In genomic region chr13:107867701-107868661, GRCh38 we compare ENCODE assay signal across 7 cellular contexts.
DNase-seq lines count a peak whose midpoint lies in the region; TF ChIP-seq lines count a peak whose summit lies in the region.

No MANE protein-coding gene starts in this region.

- no peaks in the 10 kb centered on the region for H3F3A ChIP-seq in MM.1S (ENCODE audit: insufficient read depth, low read length)

- no peaks in the 10 kb centered on the region for H4K20me1 ChIP-seq in MM.1S (ENCODE audit: insufficient read depth, low read length)

- no peaks in the 10 kb centered on the region for H3K9me3 ChIP-seq in iPS-15b (ENCODE audit: control insufficient read depth, insufficient read depth, low read length)
- H3K9me3 ChIP-seq in MM.1S (replicated peaks; ENCODE audit: insufficient read depth, low read length) = no peaks in the 10 kb centered on the region

- no peak overlapping the region for H3K27ac ChIP-seq in skin epidermis
- H3K27ac ChIP-seq in MM.1S (ENCODE audit: low read length) = no peak overlapping the region
- H3K27ac ChIP-seq in RWPE1 = no peak overlapping the region

- no peak overlapping the region for H3K4me2 ChIP-seq in MM.1S (ENCODE audit: low read depth, low read length)

- H3K9ac ChIP-seq in iPS-15b (ENCODE audit: low read depth, low read length) (no peak overlapping the region), MM.1S (ENCODE audit: low read length) (no peak overlapping the region)

- H2AFZ ChIP-seq in MM.1S (ENCODE audit: low read length) = no peak overlapping the region

- no peaks in the 10 kb centered on the region for H3K9me2 ChIP-seq in MM.1S (replicated peaks; ENCODE audit: insufficient read depth, low read length)

- H3K36me3 ChIP-seq in iPS-15b (ENCODE audit: control insufficient read depth, insufficient read depth, low read length) = no peaks in the 10 kb centered on the region
- no peaks in the 10 kb centered on the region for H3K36me3 ChIP-seq in MM.1S (replicated peaks; ENCODE audit: insufficient read depth, low read length)

- TF ChIP-seq CTCF in MM.1S (IDR thresholded peaks at IDR 0.05; ENCODE audit: low read length) (no peak), RWPE1 (conservative IDR thresholded peaks at IDR 0.05; ENCODE audit: low read depth) (no peak)

- H3K79me2 ChIP-seq in MM.1S (ENCODE audit: low read length) = no peaks in the 10 kb centered on the region

- DNase-seq in NCI-H2081 (lab: John Stamatoyannopoulos, UW) = peak; percentile 77 to 79
- DNase-seq in amniotic stem cell (lab: John Stamatoyannopoulos, UW) = peak; percentile 16
- no peak for DNase-seq in MM.1S
- no peak for DNase-seq in RWPE1 (ENCODE audit: low spot score)

- H3K4me1 ChIP-seq in iPS-15b (ENCODE audit: control insufficient read depth, insufficient read depth, low read length) (no peaks in the 10 kb centered on the region), MM.1S (ENCODE audit: low read length) (no peaks in the 10 kb centered on the region)

- POLR2A ChIA-PET in RWPE1 (lab: Yijun Ruan, JAX; ENCODE audit: low non-redundant PET) = no interaction called here

- H3K4me3 ChIP-seq in GM08714 (ENCODE audit: low read length) = peak overlapping the region; percentile 2; the same call in 1 of the 2 replicates
- H3K4me3 ChIP-seq in iPS-15b (ENCODE audit: low read depth, low read length) = peak overlapping the region; percentile 68
- H3K4me3 ChIP-seq in skin epidermis = peak overlapping the region; percentile 3 to 27 (median 13)
- no peak overlapping the region for H3K4me3 ChIP-seq in MM.1S (ENCODE audit: low read length)

- H3K27me3 ChIP-seq in iPS-15b (ENCODE audit: control insufficient read depth, insufficient read depth, low read length) (peaks cover 34% of the 10 kb centered on the region), MM.1S (replicated peaks; ENCODE audit: insufficient read depth, low read length) (no peaks in the 10 kb centered on the region)

- CTCF ChIA-PET in RWPE1 (lab: Yijun Ruan, JAX) = interaction anchor here (0.7 kb wide), 1 partner anchor 13 kb away, joined by 3 read pairs; no protein-coding TSS in a partner anchor

Comparison
In these comparisons a context has a peak if more than half of its experiments do, and no peak if none do; other contexts are left out.
1. DNase-seq: peak in NCI-H2081 (2 of 2) and amniotic stem cell (single experiment); none in MM.1S (single experiment) and RWPE1 (single experiment).